In genomic region chr21:14711287-14711686, GRCh38 we compare ENCODE assay signal across 27 cellular contexts.
"Had no signal": no experiment of that assay in that cellular context is flagged by ENCODE, and none has a peak within 500 bp of the region (broad histone marks: within the 10 kb centered on the region; RNA-seq: fewer than 3 reads in every experiment).

No MANE protein-coding gene starts in this region.

- H3K4me3 Mint-ChIP-seq: activated CD4-positive, alpha-beta T cell treated with anti-CD3 and anti-CD28 coated beads for 36 hours; activated CD8-positive, alpha-beta memory T cell treated with anti-CD3 and anti-CD28 coated beads, Interleukin-2, amount 10 ng/mL, durations not matched to agents 7 days and 5 days; activated CD8-positive, alpha-beta T cell treated with anti-CD3 and anti-CD28 coated beads, Interleukin-2, amount 10 ng/mL, durations not matched to agents 7 days and 5 days; dendritic cell treated with granulocyte-macrophage colony-stimulating factor and Interleukin-4, amounts not matched to agents 40 ng/mL and 50 ng/mL, for 4 days; naive B cell; T-helper 2 cell treated with Interferon-gamma antibody and Interleukin-4, amounts not matched to agents 5 μg/mL and 100 μg/mL, for 36 hours had no signal

- H3K4me1 ChIP-seq: body of pancreas, foreskin keratinocyte, left lung, pancreas, prostate gland, sigmoid colon, suprapubic skin, tibial artery, upper lobe of right lung had no signal

- H3K4me3 ChIP-seq: body of pancreas, left lung, lung, pancreas, prostate gland, sigmoid colon, suprapubic skin, tibial artery, upper lobe of right lung had no signal

- H3K27ac ChIP-seq: body of pancreas, foreskin keratinocyte, left lung, pancreas, prostate gland, sigmoid colon, suprapubic skin, tibial artery, upper lobe of right lung had no signal

- H3K27ac Mint-ChIP-seq: activated CD4-positive, alpha-beta T cell treated with anti-CD3 and anti-CD28 coated beads for 36 hours; activated CD8-positive, alpha-beta memory T cell treated with anti-CD3 and anti-CD28 coated beads, Interleukin-2, amount 10 ng/mL, durations not matched to agents 7 days and 5 days; activated CD8-positive, alpha-beta T cell treated with anti-CD3 and anti-CD28 coated beads, Interleukin-2, amount 10 ng/mL, durations not matched to agents 7 days and 5 days; activated naive CD4-positive, alpha-beta T cell treated with anti-CD3 and anti-CD28 coated beads, Interleukin-2, amount 50 U/mL, for 72 hours; activated T-helper 2 cell treated with anti-CD3 and anti-CD28 coated beads, Interferon-gamma antibody, Interleukin-2, Interleukin-4, amounts not matched to agents 10 μg/mL and 5 μg/mL and 100 μg/mL, durations not matched to agents 14 hours and 24 hours and 36 hours; dendritic cell treated with granulocyte-macrophage colony-stimulating factor and Interleukin-4, amounts not matched to agents 40 ng/mL and 50 ng/mL, for 4 days; naive B cell; T-helper 2 cell treated with Interferon-gamma antibody and Interleukin-4, amounts not matched to agents 5 μg/mL and 100 μg/mL, for 36 hours had no signal

- ATAC-seq: activated CD4-positive, alpha-beta T cell treated with anti-CD3 and anti-CD28 coated beads for 36 hours; activated CD8-positive, alpha-beta memory T cell treated with anti-CD3 and anti-CD28 coated beads, Interleukin-2, amount 10 ng/mL, durations not matched to agents 7 days and 5 days; activated CD8-positive, alpha-beta T cell treated with anti-CD3 and anti-CD28 coated beads, Interleukin-2, amount 10 ng/mL, durations not matched to agents 7 days and 5 days; activated naive CD4-positive, alpha-beta T cell treated with anti-CD3 and anti-CD28 coated beads, Interleukin-2, amount 50 U/mL, for 72 hours; body of pancreas; foreskin keratinocyte; left lung; pancreas; upper lobe of right lung had no signal

- H3K27me3 Mint-ChIP-seq: activated CD4-positive, alpha-beta T cell treated with anti-CD3 and anti-CD28 coated beads for 36 hours; activated CD8-positive, alpha-beta memory T cell treated with anti-CD3 and anti-CD28 coated beads, Interleukin-2, amount 10 ng/mL, durations not matched to agents 7 days and 5 days; dendritic cell treated with granulocyte-macrophage colony-stimulating factor and Interleukin-4, amounts not matched to agents 40 ng/mL and 50 ng/mL, for 4 days; naive B cell had no signal

- H3K9me3 ChIP-seq: pancreas, prostate gland, upper lobe of right lung had no signal

- FAIRE-seq: islet of Langerhans, pancreas had no signal

- H3K27me3 ChIP-seq: body of pancreas, foreskin keratinocyte, left lung, pancreas, sigmoid colon, suprapubic skin, tibial artery, upper lobe of right lung had no signal

- DNase-seq: activated CD4-positive, alpha-beta T cell treated with anti-CD3 and anti-CD28 coated beads for 36 hours; activated CD4-positive, CD25-positive, alpha-beta regulatory T cell; activated CD8-positive, alpha-beta memory T cell treated with anti-CD3 and anti-CD28 coated beads, Interleukin-2, amount 10 ng/mL, durations not matched to agents 7 days and 5 days; activated CD8-positive, alpha-beta T cell treated with anti-CD3 and anti-CD28 coated beads, Interleukin-2, amount 10 ng/mL, durations not matched to agents 7 days and 5 days; activated T-cell treated with anti-CD3 and anti-CD28 coated beads, Interleukin-2, amount 50 U/mL, for 48 hours; body of pancreas; central memory CD4-positive, alpha-beta T cell; effector CD4-positive, alpha-beta T cell; erythroblast; left lung; naive B cell; pancreas; sigmoid colon; stimulated activated CD4-positive, alpha-beta T cell treated with anti-CD3 and anti-CD28 coated beads, Interleukin-15, amount 100 ng/mL, for 24 hours; stimulated activated naive CD4-positive, alpha-beta T cell; T-helper 1 cell; tibial artery; upper lobe of right lung had no signal

- H3K36me3 ChIP-seq: left lung, pancreas, prostate gland, sigmoid colon, suprapubic skin, tibial artery, upper lobe of right lung had no signal

- H3K4me1 Mint-ChIP-seq: activated CD4-positive, alpha-beta T cell treated with anti-CD3 and anti-CD28 coated beads for 36 hours; activated CD8-positive, alpha-beta memory T cell treated with anti-CD3 and anti-CD28 coated beads, Interleukin-2, amount 10 ng/mL, durations not matched to agents 7 days and 5 days; naive B cell had no signal
